Comparison of ENCODE assay signal across 25 cellular contexts in genomic region chr10:104844073-104844472, GRCh38.
"Had no signal": no experiment of that assay in that cellular context is flagged by ENCODE, and none has a peak within 500 bp of the region (broad histone marks: within the 10 kb centered on the region; RNA-seq: fewer than 3 reads in every experiment).

No MANE protein-coding gene starts in this region.

- H3K4me1 Mint-ChIP-seq: activated CD4-positive, alpha-beta memory T cell treated with anti-CD3 and anti-CD28 coated beads, Interleukin-2, amount 10 ng/mL, durations not matched to agents 7 days and 5 days; activated CD4-positive, alpha-beta T cell treated with anti-CD3 and anti-CD28 coated beads, Interleukin-2, amount 10 ng/mL, durations not matched to agents 7 days and 5 days had no signal

- H3K27me3 ChIP-seq: cardiac muscle cell, colonic mucosa, left lung, vagina had no signal

- DNase-seq: activated CD4-positive, alpha-beta memory T cell treated with anti-CD3 and anti-CD28 coated beads, Interleukin-2, amount 10 ng/mL, durations not matched to agents 7 days and 5 days; activated CD4-positive, alpha-beta T cell treated with anti-CD3 and anti-CD28 coated beads for 1 hour; activated CD4-positive, alpha-beta T cell treated with anti-CD3 and anti-CD28 coated beads, Interleukin-2, amount 10 ng/mL, durations not matched to agents 7 days and 5 days; activated CD8-positive, alpha-beta memory T cell treated with anti-CD3 and anti-CD28 coated beads, Interleukin-2, amount 50 U/mL, for 48 hours; activated gamma-delta T cell treated with Interleukin-2 at 50 U/mL for 16 hours; activated naive CD4-positive, alpha-beta T cell treated with anti-CD3 and anti-CD28 coated beads, Interleukin-2, amount 50 U/mL, for 16 hours; activated T-cell treated with anti-CD3 and anti-CD28 coated beads, Interleukin-2, amount 50 U/mL, for 24 hours; aorta; cerebellar nuclear complex; colonic mucosa; effector memory CD4-positive, alpha-beta T cell; left lung; lower lobe of right lung; mesenchymal stem cell; right cardiac atrium; stimulated activated CD4-positive, alpha-beta T cell treated with anti-CD3 and anti-CD28 coated beads, Interleukin-4, amount 100 ng/mL, for 1 hour; substantia nigra; T-helper 2 cell had no signal

- H3K9me3 ChIP-seq: colonic mucosa, left lung, lower lobe of right lung, vagina had no signal

- ATAC-seq: left lung; lower lobe of right lung; natural killer cell treated with Interleukin-12 subunit alpha and Interleukin-12 subunit beta and Interleukin-15 and Interleukin-18, amount 100 ng/mL, for 72 hours; right cardiac atrium; WTC11 had no signal

- H3K27ac ChIP-seq: cardiac muscle cell, colonic mucosa, left lung, lower lobe of right lung, vagina had no signal

- H3K4me3 Mint-ChIP-seq: activated CD4-positive, alpha-beta memory T cell treated with anti-CD3 and anti-CD28 coated beads, Interleukin-2, amount 10 ng/mL, durations not matched to agents 7 days and 5 days; activated CD4-positive, alpha-beta T cell treated with anti-CD3 and anti-CD28 coated beads, Interleukin-2, amount 10 ng/mL, durations not matched to agents 7 days and 5 days; activated T-cell treated with anti-CD3 and anti-CD28 coated beads, Interleukin-2, amount 50 U/mL, for 24 hours; brain; natural killer cell treated with Interleukin-12 subunit alpha and Interleukin-12 subunit beta and Interleukin-15 and Interleukin-18, amount 100 ng/mL, for 72 hours; stimulated activated naive CD8-positive, alpha-beta T cell treated with anti-CD3 and anti-CD28 coated beads, Interleukin-15, Interleukin-2, amounts not matched to agents 100 ng/mL and 50 ng/mL, for 24 hours; type B pancreatic cell; WTC11 had no signal

- H3K36me3 ChIP-seq: cardiac muscle cell, colonic mucosa, left lung, lower lobe of right lung, vagina had no signal

- H3K36me3 Mint-ChIP-seq: brain; natural killer cell treated with Interleukin-12 subunit alpha and Interleukin-12 subunit beta and Interleukin-15 and Interleukin-18, amount 100 ng/mL, for 72 hours; type B pancreatic cell; WTC11 had no signal

- H3K4me3 ChIP-seq: cardiac muscle cell, colonic mucosa, left lung, lower lobe of right lung, vagina had no signal

- H3K27me3 Mint-ChIP-seq: activated CD4-positive, alpha-beta memory T cell treated with anti-CD3 and anti-CD28 coated beads, Interleukin-2, amount 10 ng/mL, durations not matched to agents 7 days and 5 days; activated CD4-positive, alpha-beta T cell treated with anti-CD3 and anti-CD28 coated beads, Interleukin-2, amount 10 ng/mL, durations not matched to agents 7 days and 5 days; activated T-cell treated with anti-CD3 and anti-CD28 coated beads, Interleukin-2, amount 50 U/mL, for 24 hours; stimulated activated naive CD8-positive, alpha-beta T cell treated with anti-CD3 and anti-CD28 coated beads, Interleukin-15, Interleukin-2, amounts not matched to agents 100 ng/mL and 50 ng/mL, for 24 hours had no signal

- H3K4me1 ChIP-seq: colonic mucosa, left lung, lower lobe of right lung, vagina had no signal

- H3K27ac Mint-ChIP-seq: activated CD4-positive, alpha-beta memory T cell treated with anti-CD3 and anti-CD28 coated beads, Interleukin-2, amount 10 ng/mL, durations not matched to agents 7 days and 5 days; activated CD4-positive, alpha-beta T cell treated with anti-CD3 and anti-CD28 coated beads, Interleukin-2, amount 10 ng/mL, durations not matched to agents 7 days and 5 days; activated T-cell treated with anti-CD3 and anti-CD28 coated beads, Interleukin-2, amount 50 U/mL, for 24 hours; brain; natural killer cell treated with Interleukin-12 subunit alpha and Interleukin-12 subunit beta and Interleukin-15 and Interleukin-18, amount 100 ng/mL, for 72 hours; stimulated activated naive CD8-positive, alpha-beta T cell treated with anti-CD3 and anti-CD28 coated beads, Interleukin-15, Interleukin-2, amounts not matched to agents 100 ng/mL and 50 ng/mL, for 24 hours; type B pancreatic cell; WTC11 had no signal

- H3K9me3 Mint-ChIP-seq: activated CD4-positive, alpha-beta memory T cell treated with anti-CD3 and anti-CD28 coated beads, Interleukin-2, amount 10 ng/mL, durations not matched to agents 7 days and 5 days; activated CD4-positive, alpha-beta T cell treated with anti-CD3 and anti-CD28 coated beads, Interleukin-2, amount 10 ng/mL, durations not matched to agents 7 days and 5 days; activated T-cell treated with anti-CD3 and anti-CD28 coated beads, Interleukin-2, amount 50 U/mL, for 24 hours; brain; natural killer cell treated with Interleukin-12 subunit alpha and Interleukin-12 subunit beta and Interleukin-15 and Interleukin-18, amount 100 ng/mL, for 72 hours; stimulated activated naive CD8-positive, alpha-beta T cell treated with anti-CD3 and anti-CD28 coated beads, Interleukin-15, Interleukin-2, amounts not matched to agents 100 ng/mL and 50 ng/mL, for 24 hours; type B pancreatic cell; WTC11 had no signal
